ENCODE assay signal across 25 cellular contexts in genomic region chr11:131118247-131118646, GRCh38.
"Had no signal": no experiment of that assay in that cellular context is flagged by ENCODE, and none has a peak within 500 bp of the region (broad histone marks: within the 10 kb centered on the region; RNA-seq: fewer than 3 reads in every experiment).

No MANE protein-coding gene starts in this region.

- FAIRE-seq: endothelial cell of umbilical vein, frontal cortex, TTC549 had no signal

- DNase-seq: activated CD4-positive, alpha-beta T cell treated with anti-CD3 and anti-CD28 coated beads for 48 hours; activated CD4-positive, alpha-beta T cell treated with anti-CD3 and anti-CD28 coated beads, Interleukin-2, amount 50 U/mL, for 48 hours; activated CD8-positive, alpha-beta memory T cell treated with anti-CD3 and anti-CD28 coated beads for 24 hours; activated effector memory CD4-positive, alpha-beta T cell treated with anti-CD3 and anti-CD28 coated beads, Interleukin-2, amount 50 U/mL, for 16 hours; activated naive CD4-positive, alpha-beta T cell treated with anti-CD3 and anti-CD28 coated beads for 36 hours; activated naive CD8-positive, alpha-beta T cell treated with anti-CD3 and anti-CD28 coated beads, Interleukin-2, amount 10 ng/mL, durations not matched to agents 7 days and 5 days; brain microvascular endothelial cell; central memory CD4-positive, alpha-beta T cell; esophagus squamous epithelium; left ventricle myocardium inferior; right cardiac atrium; stimulated activated CD4-positive, alpha-beta T cell treated with anti-CD3 and anti-CD28 coated beads, Interleukin-15, amount 100 ng/mL, for 24 hours; stimulated activated CD4-positive, alpha-beta T cell treated with anti-CD3 and anti-CD28 coated beads, Interleukin-2, amount 100 ng/mL, for 24 hours; stimulated activated naive B cell treated with anti-CD40 and anti-IgM and Interleukin-4, amounts not matched to agents 10 μg/mL and 1 μg/mL and 100 μg/mL, for 72 hours; stomach; T-helper 9 cell; tibial artery; upper lobe of right lung; WERI-Rb-1 had no signal

- ATAC-seq: activated CD4-positive, CD25-positive, alpha-beta regulatory T cell treated with anti-CD3 and anti-CD28 coated beads, Interleukin-2, amount 50 U/mL, for 24 hours; right cardiac atrium; stimulated activated naive B cell treated with anti-CD40 and anti-IgM and Interleukin-4, amounts not matched to agents 10 μg/mL and 1 μg/mL and 100 μg/mL, for 72 hours; upper lobe of right lung had no signal

- H3K4me3 ChIP-seq: ascending aorta, esophagus squamous epithelium, left ventricle myocardium inferior, lung, stomach, tibial artery, upper lobe of right lung had no signal
